Comparison of ENCODE assay signal across 1 cellular context in genomic region chr19:30394481-30395151, GRCh38.
TF ChIP-seq lines count a peak whose summit lies in the region.

No MANE protein-coding gene starts in this region.

TF ChIP-seq in HEK293, 187 proteins besides CTCF, POLR2A, EP300 and RAD21:
- no peak for TF ChIP-seq ZBTB49 (tag by site-specific recombination; IDR thresholded peaks at IDR 0.05; ENCODE audit: low read depth)
- no peak for TF ChIP-seq SETDB1 (IDR thresholded peaks at IDR 0.05; ENCODE audit: insufficient read length, low read length)
- 0 out of 2 replicates have a peak, but pooled peaks have one; percentile 9 for TF ChIP-seq SCRT2 (tag by site-specific recombination; IDR thresholded peaks at IDR 0.05)
- TF ChIP-seq ZNF121 (tag by site-specific recombination; IDR thresholded peaks at IDR 0.05), result no peak
- no peak for TF ChIP-seq KLF10 (tag by site-specific recombination; IDR thresholded peaks at IDR 0.05)
- 0 out of 2 replicates have a peak, but pooled peaks have one; percentile 5 for TF ChIP-seq SCRT1 (tag by site-specific recombination; IDR thresholded peaks at IDR 0.05; ENCODE audit: borderline replicate concordance)
- TF ChIP-seq ZNF600 (tag by site-specific recombination; IDR thresholded peaks at IDR 0.05), result no peak
- no peak for TF ChIP-seq ZNF266 (tag by site-specific recombination; IDR thresholded peaks at IDR 0.05; ENCODE audit: low read depth)
- TF ChIP-seq ZNF660 (tag by site-specific recombination; IDR thresholded peaks at IDR 0.05), result peak; percentile 99
- no peak for TF ChIP-seq ZNF354C (tag by site-specific recombination; IDR thresholded peaks at IDR 0.05; ENCODE audit: borderline replicate concordance, low read depth)
- TF ChIP-seq ZSCAN30 (tag by site-specific recombination; IDR thresholded peaks at IDR 0.05), result no peak
- no peak for TF ChIP-seq ZBTB48 (tag by site-specific recombination; IDR thresholded peaks at IDR 0.05)
- TF ChIP-seq ZNF48 (tag by site-specific recombination; IDR thresholded peaks at IDR 0.05), result no peak
